16 cellular contexts compared by ENCODE assay signal in genomic region chr11:71272161-71272560, GRCh38. TPM values are rescaled to one million over a fixed set of nuclear protein-coding genes. Genes with fewer than 3 reads are reported as not detected.
DNase-seq lines count a peak whose midpoint lies in the region; ATAC-seq and TF ChIP-seq lines count a peak whose summit lies in the region.
"Had no signal": no experiment of that assay in that cellular context is flagged by ENCODE, and none has a peak within 500 bp of the region (broad histone marks: within the 10 kb centered on the region; RNA-seq: fewer than 3 reads in every experiment).

No MANE protein-coding gene starts in this region.

- H3K27me3 ChIP-seq in sigmoid colon (no peaks in the 10 kb centered on the region), PC-3 (ENCODE audit: low read length) (no peaks in the 10 kb centered on the region)

- CTCF ChIA-PET in PC-3 (lab: Charles Lee) = no interaction called here

- H3K9ac ChIP-seq in PC-3 (ENCODE audit: low read length) = no peak overlapping the region

- H3K79me2 ChIP-seq in PC-3 (ENCODE audit: low read length) = no peaks in the 10 kb centered on the region

- H4K20me1 ChIP-seq in PC-3 (ENCODE audit: low read length) = no peaks in the 10 kb centered on the region

- intact Hi-C loops in sigmoid colon (cut with DNase I) (no loop called here), PC-3 (cut with micrococcal nuclease) (no loop called here)

- ATAC-seq in left lobe of liver (no peak), PC-3 (no peak)
- ATAC-seq: CD8-positive, alpha-beta T cell; GM23338 had no signal

- TF ChIP-seq CTCF in sigmoid colon (IDR thresholded peaks at IDR 0.05) = no peak
- no peak for TF ChIP-seq CTCF in PC-3 (conservative IDR thresholded peaks at IDR 0.05; ENCODE audit: low read depth, low read length)

- H3K4me2 ChIP-seq in PC-3 (ENCODE audit: low read length) = no peak overlapping the region
- H3K4me2 ChIP-seq: GM23338 had no signal

- no TSS peak for BruUV-seq in PC-3 (replicated peaks; lab: Mats Ljungman, UMichigan)

- no peak for TF ChIP-seq EP300 in sigmoid colon (IDR thresholded peaks at IDR 0.05)

- WGBS in sigmoid colon, 2 donors = 78 to 90% methylated on average over 3 of the region's 3 CpGs

- POLR2A ChIA-PET in PC-3 (lab: Charles Lee; ENCODE audit: unreplicated experiment) = no interaction called here

- H3K27ac ChIP-seq in sigmoid colon = no peak overlapping the region
- H3K27ac ChIP-seq in PC-3 (ENCODE audit: low read length) = no peak overlapping the region
- H3K27ac ChIP-seq: 22Rv1 had no signal

- no peak overlapping the region for H2AFZ ChIP-seq in PC-3 (ENCODE audit: low read length)
- H2AFZ ChIP-seq: GM23338 had no signal

- no peaks in the 10 kb centered on the region for H3F3A ChIP-seq in PC-3 (ENCODE audit: low read length, unreplicated experiment)

- H3K4me3 ChIP-seq in sigmoid colon = no peak overlapping the region
- no peak overlapping the region for H3K4me3 ChIP-seq in PC-3 (ENCODE audit: low read length)
- H3K4me3 ChIP-seq: GM23338 had no signal

- H3K9me3 ChIP-seq in sigmoid colon = no peaks in the 10 kb centered on the region
- H3K9me3 ChIP-seq in PC-3 (ENCODE audit: low read length) = peaks cover 8% of the 10 kb centered on the region; the same call in 1 of the 2 replicates

- no peaks in the 10 kb centered on the region for H3K4me1 ChIP-seq in sigmoid colon
- peaks cover 9% of the 10 kb centered on the region; the same call in 1 of the 2 replicates for H3K4me1 ChIP-seq in PC-3 (ENCODE audit: insufficient read depth, low read length)

- no peak for TF ChIP-seq POLR2A in sigmoid colon (IDR thresholded peaks at IDR 0.05)

- DNase-seq in activated CD8-positive, alpha-beta memory T cell treated with anti-CD3 and anti-CD28 coated beads for 24 hours = peak; percentile 26
- DNase-seq in activated CD8-positive, alpha-beta memory T cell treated with anti-CD3 and anti-CD28 coated beads, Interleukin-2, amount 50 U/mL, for 48 hours = no peak
- DNase-seq in left lobe of liver (ENCODE audit: low spot score) (peak; percentile 31), sigmoid colon (peak; percentile 35), NCI-H1436 (lab: John Stamatoyannopoulos, UW) (no peak), PC-3 (no peak)
- DNase-seq in stimulated activated CD4-positive, alpha-beta T cell treated with anti-CD3 and anti-CD28 coated beads, Interleukin-2, amount 100 ng/mL, for 48 hours = no peak
- DNase-seq: COR-L47, DMS153, DMS79 treated with DMSO at 0.1 percent for 48 hours, EL, H7 had no signal

- H3K36me3 ChIP-seq in sigmoid colon (no peaks in the 10 kb centered on the region), PC-3 (ENCODE audit: low read depth, low read length) (0 out of 2 replicates have a peak, but pooled peaks cover 5% of the 10 kb centered on the region)

- no peaks in the 10 kb centered on the region for H3K9me2 ChIP-seq in PC-3 (replicated peaks; ENCODE audit: low read length)

RNA-seq across cellular contexts. Expression of gene SHANK2, which starts 19.8 kb away (rescaled TPM):
- total RNA-seq in left lobe of liver (33.8 TPM), sigmoid colon (10 to 100 TPM in 3 of 4 donors, 1 to 10 TPM in 1; 8.0 to 43.8 (median 16.8) TPM), PC-3 (2014; rRNA removed) (33.2 and 45.0 TPM in 2 replicates)
- 1 to 10 TPM; 3.5 to 4.4 (median 3.6) TPM for polyA plus RNA-seq in sigmoid colon
- total RNA-seq: CD8-positive, alpha-beta T cell had no signal
- polyA plus RNA-seq: CD14-positive monocyte had no signal

Comparison
In these comparisons a context has a peak if more than half of its experiments do, and no peak if none do; other contexts are left out.
1. DNase-seq: peak in activated CD8-positive, alpha-beta memory T cell treated with anti-CD3 and anti-CD28 coated beads for 24 hours (single experiment), left lobe of liver (single experiment) and sigmoid colon (single experiment); none in activated CD8-positive, alpha-beta memory T cell treated with anti-CD3 and anti-CD28 coated beads, Interleukin-2, amount 50 U/mL, for 48 hours (single experiment), stimulated activated CD4-positive, alpha-beta T cell treated with anti-CD3 and anti-CD28 coated beads, Interleukin-2, amount 100 ng/mL, for 48 hours (0 of 2), NCI-H1436 (single experiment) and PC-3 (single experiment).